ENCODE assay signal across 8 cellular contexts in genomic region chr7:159143780-159144755, GRCh38. TPM values are rescaled to one million over a fixed set of nuclear protein-coding genes. Genes with fewer than 3 reads are reported as not detected.
DNase-seq lines count a peak whose midpoint lies in the region; ATAC-seq and TF ChIP-seq lines count a peak whose summit lies in the region.

No MANE protein-coding gene starts in this region.

- no peaks in the 10 kb centered on the region for H3K9me3 Mint-ChIP-seq in stimulated activated memory B cell treated with anti-CD40 and anti-IgM and Interleukin-4, amounts not matched to agents 10 μg/mL and 1 μg/mL and 100 μg/mL, for 72 hours

- no peak overlapping the region for H3K4me3 Mint-ChIP-seq in stimulated activated memory B cell treated with anti-CD40 and anti-IgM and Interleukin-4, amounts not matched to agents 10 μg/mL and 1 μg/mL and 100 μg/mL, for 72 hours

- H3K9me3 ChIP-seq in hepatocyte (ENCODE audit: low read depth), result no peaks in the 10 kb centered on the region
- H3K9me3 ChIP-seq in sigmoid colon, result no peaks in the 10 kb centered on the region

- no peak for TF ChIP-seq POLR2A in sigmoid colon (IDR thresholded peaks at IDR 0.05)

- H3K36me3 Mint-ChIP-seq in stimulated activated memory B cell treated with anti-CD40 and anti-IgM and Interleukin-4, amounts not matched to agents 10 μg/mL and 1 μg/mL and 100 μg/mL, for 72 hours, result no peaks in the 10 kb centered on the region

- H3K27ac ChIP-seq in hepatocyte (no peak overlapping the region), sigmoid colon (peak overlapping the region; percentile 69 to 87 (median 76))

- no peak for ATAC-seq in stimulated activated memory B cell treated with anti-CD40 and anti-IgM and Interleukin-4, amounts not matched to agents 10 μg/mL and 1 μg/mL and 100 μg/mL, for 72 hours

- peak; percentile 81 for DNase-seq in H7
- DNase-seq in activated T-cell treated with anti-CD3 and anti-CD28 coated beads for 48 hours (ENCODE audit: low read depth), result peak; percentile 16
- peak; percentile 57 for DNase-seq in hepatocyte (ENCODE audit: low spot score)
- no peak for DNase-seq in sigmoid colon
- DNase-seq in GM19238 (ENCODE audit: insufficient read length, low spot score), result no peak
- no peak for DNase-seq in G401 (ENCODE audit: low spot score)
- DNase-seq in MV-4-11 (lab: John Stamatoyannopoulos, UW), result no peak

- H3K9me2 ChIP-seq in hepatocyte (replicated peaks; ENCODE audit: insufficient read depth), result no peaks in the 10 kb centered on the region

- intact Hi-C loops in sigmoid colon (cut with DNase I), result loop anchor here (5.0 kb wide), 1 partner anchor 112 kb away; no protein-coding TSS in a partner anchor

- no peak overlapping the region for H3K27ac Mint-ChIP-seq in stimulated activated memory B cell treated with anti-CD40 and anti-IgM and Interleukin-4, amounts not matched to agents 10 μg/mL and 1 μg/mL and 100 μg/mL, for 72 hours

- no peaks in the 10 kb centered on the region for H4K20me1 ChIP-seq in hepatocyte (ENCODE audit: insufficient read depth, poor library complexity, severe bottlenecking)

- peak overlapping the region; percentile 51 for H2AFZ ChIP-seq in hepatocyte

- TF ChIP-seq CTCF in hepatocyte (IDR thresholded peaks at IDR 0.05; ENCODE audit: poor library complexity) (no peak), sigmoid colon (IDR thresholded peaks at IDR 0.05) (no peak)

- H3K36me3 ChIP-seq in H7 (replicated peaks; ENCODE audit: control insufficient read depth, insufficient read depth, low read length) (no peaks in the 10 kb centered on the region), hepatocyte (replicated peaks; ENCODE audit: insufficient read depth, low read depth) (no peaks in the 10 kb centered on the region), sigmoid colon (peaks cover 0 to 18% (median 0%) of the 10 kb centered on the region in 4 donors)

- H3K4me1 ChIP-seq in hepatocyte (ENCODE audit: insufficient read depth) (peaks cover 17% of the 10 kb centered on the region), sigmoid colon (peaks cover 0 to 44% (median 22%) of the 10 kb centered on the region in 4 donors)

- in situ Hi-C loops in G401 (cut with HindIII; ENCODE audit: low sequenced_read_pairs), result no loop called here

- no peaks in the 10 kb centered on the region for H3K4me1 Mint-ChIP-seq in stimulated activated memory B cell treated with anti-CD40 and anti-IgM and Interleukin-4, amounts not matched to agents 10 μg/mL and 1 μg/mL and 100 μg/mL, for 72 hours

- 2% methylated on average over 87 of the region's 97 CpGs for WGBS in hepatocyte (ENCODE audit: low lambda C conversion rate, missing lambda C conversion rate)
- WGBS in sigmoid colon, 2 donors, result 3 to 6% methylated on average over 97 of the region's 97 CpGs

- H3K4me3 ChIP-seq in H7 (ENCODE audit: insufficient read depth, low read depth, low read length) (peak overlapping the region; percentile 59), hepatocyte (peak overlapping the region; percentile 75), sigmoid colon (peak overlapping the region; percentile 59 to 82 (median 64))

- H3K79me2 ChIP-seq in hepatocyte, result no peaks in the 10 kb centered on the region

- H3K4me2 ChIP-seq in hepatocyte, result peak overlapping the region; percentile 99

- peaks cover 10% of the 10 kb centered on the region for H3K27me3 Mint-ChIP-seq in stimulated activated memory B cell treated with anti-CD40 and anti-IgM and Interleukin-4, amounts not matched to agents 10 μg/mL and 1 μg/mL and 100 μg/mL, for 72 hours

- no peak for TF ChIP-seq EP300 in sigmoid colon (IDR thresholded peaks at IDR 0.05)

- H3K27me3 ChIP-seq in H7 (ENCODE audit: control insufficient read depth, insufficient read depth, low read length), result peaks cover 35% of the 10 kb centered on the region
- H3K27me3 ChIP-seq in hepatocyte, result peaks cover 34% of the 10 kb centered on the region
- peaks cover 6 to 29% (median 21%) of the 10 kb centered on the region in 3 donors for H3K27me3 ChIP-seq in sigmoid colon

RNA-seq across cellular contexts. Expression of gene VIPR2, which starts 0.6 kb away (rescaled TPM):
- 2.5 and 3.5 TPM in 2 replicates for total RNA-seq in H7 (2014; rRNA removed; shearing (Covaris generic))
- total RNA-seq in hepatocyte (2.8 and 3.4 TPM in 2 replicates), sigmoid colon (10 to 100 TPM; 11.7 to 21.4 (median 15.7) TPM)
- polyA plus RNA-seq in hepatocyte (2.7 and 4.5 TPM in 2 replicates), sigmoid colon (1 to 10 TPM in 2 of 3 donors, under 1 TPM in 1; 0.23 to 3.0 (median 2.4) TPM)
- not detected in 2 replicates for total RNA-seq in G401 (2014; rRNA removed; shearing (Covaris generic))

Comparison
In these comparisons a context has a peak if more than half of its experiments do, and no peak if none do; other contexts are left out.
1. DNase-seq: peak in H7 (single experiment), activated T-cell treated with anti-CD3 and anti-CD28 coated beads for 48 hours (single experiment) and hepatocyte (single experiment); none in sigmoid colon (single experiment), GM19238 (single experiment), G401 (single experiment) and MV-4-11 (single experiment).
2. Peak in every context shown above with its lines, with median percentiles within 50 percentile points of each other: H3K4me3 ChIP-seq.